ENCODE assay signal across 2 cellular contexts in the genomic region with DNA sequence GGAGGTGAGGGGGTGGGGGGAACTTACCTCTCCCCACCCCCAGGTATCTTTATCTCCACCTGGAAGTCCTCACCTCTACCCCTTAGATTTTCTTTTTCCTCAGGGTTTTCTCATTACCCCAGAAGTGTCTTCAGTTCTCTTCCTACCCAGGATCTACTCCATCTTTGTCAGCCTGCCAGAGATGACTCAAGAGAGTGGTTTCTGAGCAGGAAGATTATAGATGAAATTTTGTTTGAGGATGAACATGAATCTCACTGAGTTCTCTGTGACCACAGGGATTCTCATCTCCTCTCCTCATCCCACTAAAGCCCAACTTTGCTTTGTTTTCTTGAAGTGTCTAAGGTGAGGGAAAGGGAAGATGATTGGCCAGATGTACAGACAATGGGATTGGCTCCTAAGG.
TF ChIP-seq lines count a peak whose summit lies in the region.

No MANE protein-coding gene starts in this region.

TF ChIP-seq in SK-N-SH, 30 proteins besides CTCF, POLR2A, EP300 and RAD21:
- TF ChIP-seq CHD2 (IDR thresholded peaks at IDR 0.05; ENCODE audit: low read length, partially characterized antibody) (no peak), FOSL2 (IDR thresholded peaks at IDR 0.05; ENCODE audit: borderline replicate concordance, low read depth) (peak; percentile 7; the same call in 1 of the 2 replicates), ZBTB33 (IDR thresholded peaks at IDR 0.05; ENCODE audit: borderline replicate concordance, low read depth) (no peak), TAF1 (IDR thresholded peaks at IDR 0.05; ENCODE audit: borderline replicate concordance, low read depth, low read length) (no peak), NFIC (IDR thresholded peaks at IDR 0.05; ENCODE audit: borderline replicate concordance) (peak; percentile 25; the same call in 1 of the 2 replicates), PBX3 (IDR thresholded peaks at IDR 0.05) (peak; percentile 36; the same call in 1 of the 2 replicates)

TF ChIP-seq in SK-N-SH treated with all-trans-retinoic acid at 6 μM for 48 hours, 23 proteins besides CTCF, POLR2A, EP300 and RAD21:
- no peak for TF ChIP-seq CREB5 (CRISPR knock-in tag; IDR thresholded peaks at IDR 0.05; ENCODE audit: low read depth)
- TF ChIP-seq, protein P1, sequence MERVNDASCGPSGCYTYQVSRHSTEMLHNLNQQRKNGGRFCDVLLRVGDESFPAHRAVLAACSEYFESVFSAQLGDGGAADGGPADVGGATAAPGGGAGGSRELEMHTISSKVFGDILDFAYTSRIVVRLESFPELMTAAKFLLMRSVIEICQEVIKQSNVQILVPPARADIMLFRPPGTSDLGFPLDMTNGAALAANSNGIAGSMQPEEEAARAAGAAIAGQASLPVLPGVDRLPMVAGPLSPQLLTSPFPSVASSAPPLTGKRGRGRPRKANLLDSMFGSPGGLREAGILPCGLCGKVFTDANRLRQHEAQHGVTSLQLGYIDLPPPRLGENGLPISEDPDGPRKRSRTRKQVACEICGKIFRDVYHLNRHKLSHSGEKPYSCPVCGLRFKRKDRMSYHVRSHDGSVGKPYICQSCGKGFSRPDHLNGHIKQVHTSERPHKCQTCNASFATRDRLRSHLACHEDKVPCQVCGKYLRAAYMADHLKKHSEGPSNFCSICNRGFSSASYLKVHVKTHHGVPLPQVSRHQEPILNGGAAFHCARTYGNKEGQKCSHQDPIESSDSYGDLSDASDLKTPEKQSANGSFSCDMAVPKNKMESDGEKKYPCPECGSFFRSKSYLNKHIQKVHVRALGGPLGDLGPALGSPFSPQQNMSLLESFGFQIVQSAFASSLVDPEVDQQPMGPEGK (CRISPR knock-in tag; IDR thresholded peaks at IDR 0.05; ENCODE audit: borderline replicate concordance): no peak
- no peak for TF ChIP-seq ARNTL (CRISPR knock-in tag; IDR thresholded peaks at IDR 0.05; ENCODE audit: borderline replicate concordance, low read depth)
- no peak for TF ChIP-seq ZFP30 (CRISPR knock-in tag; IDR thresholded peaks at IDR 0.05)
- TF ChIP-seq, protein P2, sequence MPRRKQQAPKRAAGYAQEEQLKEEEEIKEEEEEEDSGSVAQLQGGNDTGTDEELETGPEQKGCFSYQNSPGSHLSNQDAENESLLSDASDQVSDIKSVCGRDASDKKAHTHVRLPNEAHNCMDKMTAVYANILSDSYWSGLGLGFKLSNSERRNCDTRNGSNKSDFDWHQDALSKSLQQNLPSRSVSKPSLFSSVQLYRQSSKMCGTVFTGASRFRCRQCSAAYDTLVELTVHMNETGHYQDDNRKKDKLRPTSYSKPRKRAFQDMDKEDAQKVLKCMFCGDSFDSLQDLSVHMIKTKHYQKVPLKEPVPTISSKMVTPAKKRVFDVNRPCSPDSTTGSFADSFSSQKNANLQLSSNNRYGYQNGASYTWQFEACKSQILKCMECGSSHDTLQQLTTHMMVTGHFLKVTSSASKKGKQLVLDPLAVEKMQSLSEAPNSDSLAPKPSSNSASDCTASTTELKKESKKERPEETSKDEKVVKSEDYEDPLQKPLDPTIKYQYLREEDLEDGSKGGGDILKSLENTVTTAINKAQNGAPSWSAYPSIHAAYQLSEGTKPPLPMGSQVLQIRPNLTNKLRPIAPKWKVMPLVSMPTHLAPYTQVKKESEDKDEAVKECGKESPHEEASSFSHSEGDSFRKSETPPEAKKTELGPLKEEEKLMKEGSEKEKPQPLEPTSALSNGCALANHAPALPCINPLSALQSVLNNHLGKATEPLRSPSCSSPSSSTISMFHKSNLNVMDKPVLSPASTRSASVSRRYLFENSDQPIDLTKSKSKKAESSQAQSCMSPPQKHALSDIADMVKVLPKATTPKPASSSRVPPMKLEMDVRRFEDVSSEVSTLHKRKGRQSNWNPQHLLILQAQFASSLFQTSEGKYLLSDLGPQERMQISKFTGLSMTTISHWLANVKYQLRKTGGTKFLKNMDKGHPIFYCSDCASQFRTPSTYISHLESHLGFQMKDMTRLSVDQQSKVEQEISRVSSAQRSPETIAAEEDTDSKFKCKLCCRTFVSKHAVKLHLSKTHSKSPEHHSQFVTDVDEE (CRISPR knock-in tag; IDR thresholded peaks at IDR 0.05): no peak
